8 cellular contexts compared by ENCODE assay signal in genomic region chr10:73810358-73810734, GRCh38. TPM values are rescaled to one million over a fixed set of nuclear protein-coding genes. Genes with fewer than 3 reads are reported as not detected.
A peak's percentile ranks its signal among the peaks of the same experiment; 100 is the strongest.
DNase-seq lines count a peak whose midpoint lies in the region; ATAC-seq and TF ChIP-seq lines count a peak whose summit lies in the region.

No MANE protein-coding gene starts in this region.

- H3K36me3 Mint-ChIP-seq in CD4-positive, alpha-beta memory T cell = peaks cover 61 to 63% of the 10 kb centered on the region in 2 donors

- peak overlapping the region; percentile 84 to 98 (median 95) for H3K27ac Mint-ChIP-seq in CD4-positive, alpha-beta memory T cell

- peaks cover 0 to 8% (median 0%) of the 10 kb centered on the region in 8 donors for H3K9me3 Mint-ChIP-seq in CD4-positive, alpha-beta memory T cell

- ATAC-seq in HG03108 (IDR thresholded peaks at IDR 0.05; ENCODE audit: unreplicated experiment) (no peak), HG03565 (IDR thresholded peaks at IDR 0.05; ENCODE audit: unreplicated experiment) (no peak)

- no peaks in the 10 kb centered on the region for H3K9me3 ChIP-seq in CD4-positive, alpha-beta memory T cell (ENCODE audit: control insufficient read depth in 1 of 2, low read length in 2 of 2)
- no peaks in the 10 kb centered on the region for H3K9me3 ChIP-seq in NT2/D1 (ENCODE audit: insufficient read depth, low read length)
- H3K9me3 ChIP-seq in endocrine pancreas (ENCODE audit: control insufficient read depth, low read length) = no peaks in the 10 kb centered on the region
- no peaks in the 10 kb centered on the region for H3K9me3 ChIP-seq in neutrophil

- peak in 3 of 5 donors; percentile 13 to 15 (median 14) for DNase-seq in CD4-positive, alpha-beta memory T cell
- DNase-seq in NT2/D1 (ENCODE audit: low read depth, low spot score) = no peak
- DNase-seq in hypothalamus (lab: John Stamatoyannopoulos, UW) = no peak
- no peak for DNase-seq in GM19240 (ENCODE audit: insufficient read length, low spot score)

- H3K4me1 Mint-ChIP-seq in CD4-positive, alpha-beta memory T cell = peaks cover 32 to 54% (median 44%) of the 10 kb centered on the region in 4 donors

- no peaks in the 10 kb centered on the region for H3K27me3 Mint-ChIP-seq in CD4-positive, alpha-beta memory T cell

- H3K9ac ChIP-seq in NT2/D1 (ENCODE audit: insufficient read length, low read depth) = peak overlapping the region; percentile 77
- peak overlapping the region; percentile 78 for H3K9ac ChIP-seq in endocrine pancreas (ENCODE audit: control insufficient read depth, insufficient read depth, low read length)

- TF ChIP-seq CTCF in neutrophil (IDR thresholded peaks at IDR 0.05) = no peak

- no peaks in the 10 kb centered on the region for H3K27me3 ChIP-seq in CD4-positive, alpha-beta memory T cell (ENCODE audit: insufficient read depth, low read length)
- H3K27me3 ChIP-seq in NT2/D1 (ENCODE audit: insufficient read depth, insufficient read length) (peaks cover 5% of the 10 kb centered on the region), endocrine pancreas (ENCODE audit: control insufficient read depth, insufficient read depth, low read length) (no peaks in the 10 kb centered on the region), neutrophil (no peaks in the 10 kb centered on the region)

- H3K4me3 ChIP-seq in CD4-positive, alpha-beta memory T cell (ENCODE audit: low read length in 2 of 2) = peak overlapping the region; percentile 77 to 81
- H3K4me3 ChIP-seq in NT2/D1 (ENCODE audit: insufficient read length, low read depth) (peak overlapping the region; percentile 71), endocrine pancreas (ENCODE audit: control insufficient read depth, insufficient read depth, low read length) (peak overlapping the region; percentile 73), neutrophil (ENCODE audit: low read depth in 1 of 2, low read length in 1 of 2) (peak overlapping the region; percentile 86 to 98)

- peaks cover 51% of the 10 kb centered on the region for H3K4me1 ChIP-seq in CD4-positive, alpha-beta memory T cell (ENCODE audit: insufficient read depth, low read length)
- H3K4me1 ChIP-seq in NT2/D1 (ENCODE audit: insufficient read depth, insufficient read length) (peaks cover 2% of the 10 kb centered on the region), endocrine pancreas (ENCODE audit: control insufficient read depth, insufficient read depth, low read length) (no peaks in the 10 kb centered on the region), neutrophil (ENCODE audit: control insufficient read depth in 1 of 2, insufficient read depth in 1 of 2, low read depth in 1 of 2, low read length in 1 of 2) (peaks cover 31 to 32% of the 10 kb centered on the region in 2 experiments)

- CTCF ChIA-PET in CD4-positive, alpha-beta memory T cell (lab: Charles Lee; ENCODE audit: partially characterized antibody) = interaction anchor here (0.8 to 2.6 kb wide), 9 partner anchors 10 to 80 kb away, joined by 3 to 14 read pairs (median 4); partner anchors contain the start of genes CHCHD1 and ZSWIM8

- peaks cover 44% of the 10 kb centered on the region for H3K36me3 ChIP-seq in CD4-positive, alpha-beta memory T cell (ENCODE audit: insufficient read depth, low read length)
- peaks cover 59% of the 10 kb centered on the region for H3K36me3 ChIP-seq in NT2/D1 (ENCODE audit: insufficient read depth, insufficient read length, low read length)
- H3K36me3 ChIP-seq in endocrine pancreas (ENCODE audit: control insufficient read depth, insufficient read depth, low read length) = no peaks in the 10 kb centered on the region
- H3K36me3 ChIP-seq in neutrophil = peaks cover 64% of the 10 kb centered on the region

- peak overlapping the region; percentile 88 for H3K27ac ChIP-seq in CD4-positive, alpha-beta memory T cell (ENCODE audit: low read depth, low read length)
- peak overlapping the region; percentile 99 for H3K27ac ChIP-seq in neutrophil

- intact Hi-C loops in CD4-positive, alpha-beta memory T cell (cut with micrococcal nuclease) = loop anchor here (5.0 kb wide), 1 partner anchor 37 kb away; no protein-coding TSS in a partner anchor

- POLR2A ChIA-PET in CD4-positive, alpha-beta memory T cell (lab: Charles Lee; ENCODE audit: partially characterized antibody) = interaction anchor here (0.6 to 4.2 kb wide), 14 partner anchors 10 to 1303 kb away, joined by 3 to 77 read pairs (median 12); partner anchors contain the start of genes CHCHD1, SEC24C and ZSWIM8

- peak overlapping the region; percentile 89 to 95 (median 91) for H3K4me3 Mint-ChIP-seq in CD4-positive, alpha-beta memory T cell

RNA-seq across cellular contexts. Expression of gene NDST2, which starts 1.1 kb away (rescaled TPM):
- total RNA-seq in CD4-positive, alpha-beta memory T cell = 10 to 100 TPM; 84.8 to 87.7 TPM
- polyA plus RNA-seq in CD4-positive, alpha-beta memory T cell = 10 to 100 TPM; 14.4 to 33.7 TPM

RNA-seq across cellular contexts. Expression of gene ZSWIM8, which starts 24.9 kb away (rescaled TPM):
- total RNA-seq in CD4-positive, alpha-beta memory T cell = 100 to 1,000 TPM in 1 of 2 experiments, 10 to 100 TPM in 1; 93.3 to 100 TPM
- polyA plus RNA-seq in CD4-positive, alpha-beta memory T cell = 10 to 100 TPM in 1 of 2 donors, 1 to 10 TPM in 1; 4.5 to 24.6 TPM

RNA-seq across cellular contexts. Expression of gene CHCHD1, which starts 28.5 kb away (rescaled TPM):
- total RNA-seq in CD4-positive, alpha-beta memory T cell = 10 to 100 TPM; 21.8 to 24.0 TPM
- 10 to 100 TPM; 33.1 to 56.0 TPM for polyA plus RNA-seq in CD4-positive, alpha-beta memory T cell

Comparison
In these comparisons a context has a peak if more than half of its experiments do, and no peak if none do; other contexts are left out.
1. DNase-seq: peak in CD4-positive, alpha-beta memory T cell (3 of 5); none in NT2/D1 (single experiment), hypothalamus (0 of 51) and GM19240 (single experiment).
2. Peak in every context shown above with its lines, with median percentiles within 50 percentile points of each other: H3K4me3 ChIP-seq.